ENCODE assay signal across 22 cellular contexts in genomic region chrX:125782184-125782583, GRCh38.
"Had no signal": no experiment of that assay in that cellular context is flagged by ENCODE, and none has a peak within 500 bp of the region (broad histone marks: within the 10 kb centered on the region; RNA-seq: fewer than 3 reads in every experiment).

No MANE protein-coding gene starts in this region.

- H3K27me3 Mint-ChIP-seq: activated CD4-positive, alpha-beta T cell treated with anti-CD3 and anti-CD28 coated beads for 36 hours had no signal

- DNase-seq: activated CD4-positive, alpha-beta T cell treated with anti-CD3 and anti-CD28 coated beads for 36 hours; activated CD4-positive, alpha-beta T cell treated with anti-CD3 and anti-CD28 coated beads, Interleukin-2, amount 50 U/mL, for 4 hours; activated CD4-positive, CD25-positive, alpha-beta regulatory T cell; activated naive CD4-positive, alpha-beta T cell; activated T-cell treated with anti-CD3 and anti-CD28 coated beads for 4 hours; activated T-cell treated with anti-CD3 and anti-CD28 coated beads, Interleukin-2, amount 50 U/mL, for 72 hours; central memory CD4-positive, alpha-beta T cell; foreskin melanocyte; kidney glomerular epithelial cell; lower lobe of right lung; right lobe of liver; stimulated activated CD4-positive, alpha-beta T cell treated with anti-CD3 and anti-CD28 coated beads, Interleukin-4, amount 100 ng/mL, for 1 hour; stimulated activated naive CD8-positive, alpha-beta T cell treated with anti-CD3 and anti-CD28 coated beads, Interleukin-15, Interleukin-2, amounts not matched to agents 100 U/mL and 50 U/mL, for 24 hours; T-helper 1 cell; testis; transverse colon had no signal

- H3K36me3 ChIP-seq: breast epithelium, esophagus muscularis mucosa, lower lobe of right lung, right lobe of liver, transverse colon had no signal

- H3K4me3 Mint-ChIP-seq: activated CD4-positive, alpha-beta T cell treated with anti-CD3 and anti-CD28 coated beads for 36 hours; activated T-cell treated with anti-CD3 and anti-CD28 coated beads, Interleukin-2, amount 50 U/mL, for 72 hours; nephron; T-helper 2 cell treated with Interferon-gamma antibody and Interleukin-4, amounts not matched to agents 5 μg/mL and 100 μg/mL, for 36 hours had no signal

- H3K36me3 Mint-ChIP-seq: activated naive CD4-positive, alpha-beta T cell treated with anti-CD3 and anti-CD28 coated beads, Interleukin-2, amount 50 U/mL, for 72 hours had no signal

- ATAC-seq: activated CD4-positive, alpha-beta T cell treated with anti-CD3 and anti-CD28 coated beads for 36 hours; activated naive CD4-positive, alpha-beta T cell treated with anti-CD3 and anti-CD28 coated beads, Interleukin-2, amount 50 U/mL, for 72 hours; activated T-cell treated with anti-CD3 and anti-CD28 coated beads, Interleukin-2, amount 50 U/mL, for 72 hours; left lobe of liver; lower lobe of right lung; right lobe of liver; stimulated activated naive CD8-positive, alpha-beta T cell treated with anti-CD3 and anti-CD28 coated beads, Interleukin-15, Interleukin-2, amounts not matched to agents 100 U/mL and 50 U/mL, for 24 hours had no signal

- H3K9me3 Mint-ChIP-seq: activated naive CD4-positive, alpha-beta T cell treated with anti-CD3 and anti-CD28 coated beads, Interleukin-2, amount 50 U/mL, for 72 hours; activated T-cell treated with anti-CD3 and anti-CD28 coated beads, Interleukin-2, amount 50 U/mL, for 72 hours; T-helper 2 cell treated with Interferon-gamma antibody and Interleukin-4, amounts not matched to agents 5 μg/mL and 100 μg/mL, for 36 hours had no signal

- H3K4me1 Mint-ChIP-seq: activated CD4-positive, alpha-beta T cell treated with anti-CD3 and anti-CD28 coated beads for 36 hours had no signal

- H3K27ac ChIP-seq: breast epithelium, esophagus muscularis mucosa, lower lobe of right lung, right lobe of liver, testis, transverse colon had no signal

- H3K27ac Mint-ChIP-seq: activated CD4-positive, alpha-beta T cell treated with anti-CD3 and anti-CD28 coated beads for 36 hours; activated naive CD4-positive, alpha-beta T cell treated with anti-CD3 and anti-CD28 coated beads, Interleukin-2, amount 50 U/mL, for 72 hours; activated T-cell treated with anti-CD3 and anti-CD28 coated beads, Interleukin-2, amount 50 U/mL, for 72 hours; T-helper 2 cell treated with Interferon-gamma antibody and Interleukin-4, amounts not matched to agents 5 μg/mL and 100 μg/mL, for 36 hours had no signal

- H3K4me3 ChIP-seq: breast epithelium, esophagus muscularis mucosa, lower lobe of right lung, right lobe of liver, testis, transverse colon had no signal

- H3K4me1 ChIP-seq: breast epithelium, esophagus muscularis mucosa, lower lobe of right lung, right lobe of liver, testis, transverse colon had no signal

- H3K27me3 ChIP-seq: breast epithelium, esophagus muscularis mucosa, right lobe of liver, testis, transverse colon had no signal

- H3K9me3 ChIP-seq: breast epithelium, esophagus muscularis mucosa, lower lobe of right lung, right lobe of liver, testis, transverse colon had no signal
